Comparison of ENCODE assay signal across 1 cellular context in genomic region chr9:35680331-35681105, GRCh38.
TF ChIP-seq lines count a peak whose summit lies in the region.

No MANE protein-coding gene starts in this region.

TF ChIP-seq in IMR-90, 13 proteins besides CTCF, POLR2A, EP300 and RAD21:
- no peak for TF ChIP-seq SMC3 (IDR thresholded peaks at IDR 0.05; ENCODE audit: low read depth, low read length)
- 0 out of 2 replicates have a peak, but pooled peaks have one; percentile 2 for TF ChIP-seq MAZ (IDR thresholded peaks at IDR 0.05; ENCODE audit: borderline replicate concordance, low read depth, low read length)
